Comparison of ENCODE assay signal across 8 cellular contexts in the genomic region with DNA sequence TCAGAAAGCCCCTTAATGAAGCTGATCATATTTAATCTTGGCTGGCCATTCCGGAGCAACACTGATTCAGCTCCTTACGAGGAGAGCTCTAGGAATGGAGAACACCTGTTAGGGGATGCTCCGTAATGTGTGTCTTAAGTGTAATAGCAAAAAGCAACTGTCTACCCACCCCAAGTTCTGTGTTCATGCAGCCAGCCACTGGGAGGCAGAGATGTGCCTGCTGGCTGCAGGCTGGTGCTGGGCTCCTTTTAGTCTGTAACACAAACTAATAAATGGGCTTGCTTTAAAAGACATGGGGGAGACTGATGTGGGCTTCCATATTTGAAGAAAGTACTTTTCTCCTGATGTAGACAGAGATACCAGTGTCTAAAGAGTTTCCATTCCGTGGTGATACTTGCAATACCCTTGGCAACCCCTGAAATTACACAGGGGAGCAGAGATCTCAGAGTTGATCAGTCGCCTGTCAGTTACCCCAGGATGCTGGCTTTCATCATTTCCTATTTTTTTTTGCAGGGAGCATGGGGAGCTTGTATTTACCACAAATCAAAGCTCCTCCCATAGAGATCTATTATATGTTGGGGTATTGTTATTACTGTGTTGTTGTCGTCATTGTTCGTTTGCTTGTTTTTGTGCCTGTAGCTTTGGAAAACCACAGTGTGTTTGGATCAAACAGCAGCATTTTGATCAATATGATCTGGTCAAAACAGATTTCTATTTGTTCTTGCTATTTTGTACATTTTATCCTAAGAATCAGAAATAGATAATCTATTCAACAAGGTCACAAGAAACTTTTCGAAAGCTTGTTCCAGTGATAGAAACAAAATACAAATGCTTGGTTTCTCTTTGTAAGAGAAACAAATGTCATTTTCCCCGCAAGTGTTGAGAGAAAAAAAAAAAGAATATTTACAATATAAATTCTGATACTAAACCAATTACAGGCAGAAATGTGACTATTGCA.
DNase-seq lines count a peak whose midpoint lies in the region; ATAC-seq and TF ChIP-seq lines count a peak whose summit lies in the region.

No MANE protein-coding gene starts in this region.

- H3K4me1 Mint-ChIP-seq in activated CD8-positive, alpha-beta T cell treated with anti-CD3 and anti-CD28 coated beads for 36 hours (ENCODE audit: low read depth): no peaks in the 10 kb centered on the region
- peaks cover 14% of the 10 kb centered on the region for H3K4me1 Mint-ChIP-seq in activated T-helper 1 cell treated with anti-CD3 and anti-CD28 coated beads, Interleukin-12 subunit alpha, Interleukin-12 subunit beta, Interleukin-2, Interleukin-4 antibody, amounts not matched to agents 30 ng/mL and 10 ng/mL and 1 ng/mL, durations not matched to agents 14 hours and 24 hours and 36 hours (ENCODE audit: low read depth)

- H3K4me3 Mint-ChIP-seq in activated CD8-positive, alpha-beta T cell treated with anti-CD3 and anti-CD28 coated beads for 36 hours: no peak overlapping the region
- no peak overlapping the region for H3K4me3 Mint-ChIP-seq in activated T-helper 1 cell treated with anti-CD3 and anti-CD28 coated beads, Interleukin-12 subunit alpha, Interleukin-12 subunit beta, Interleukin-2, Interleukin-4 antibody, amounts not matched to agents 30 ng/mL and 10 ng/mL and 1 ng/mL, durations not matched to agents 14 hours and 24 hours and 36 hours

- no peaks in the 10 kb centered on the region for H3K36me3 Mint-ChIP-seq in activated CD8-positive, alpha-beta T cell treated with anti-CD3 and anti-CD28 coated beads for 36 hours (ENCODE audit: low read depth)
- H3K36me3 Mint-ChIP-seq in activated T-helper 1 cell treated with anti-CD3 and anti-CD28 coated beads, Interleukin-12 subunit alpha, Interleukin-12 subunit beta, Interleukin-2, Interleukin-4 antibody, amounts not matched to agents 30 ng/mL and 10 ng/mL and 1 ng/mL, durations not matched to agents 14 hours and 24 hours and 36 hours (ENCODE audit: low read depth): no peaks in the 10 kb centered on the region

- H3K9me3 Mint-ChIP-seq in activated CD8-positive, alpha-beta T cell treated with anti-CD3 and anti-CD28 coated beads for 36 hours: no peaks in the 10 kb centered on the region
- no peaks in the 10 kb centered on the region for H3K9me3 Mint-ChIP-seq in activated T-helper 1 cell treated with anti-CD3 and anti-CD28 coated beads, Interleukin-12 subunit alpha, Interleukin-12 subunit beta, Interleukin-2, Interleukin-4 antibody, amounts not matched to agents 30 ng/mL and 10 ng/mL and 1 ng/mL, durations not matched to agents 14 hours and 24 hours and 36 hours

- in situ Hi-C loops in KBM-7 (cut with MboI; ENCODE audit: low pct_unique_long_range_greater_than_20kb, low sequenced_read_pairs): no loop called here

- TF ChIP-seq CTCF in activated CD8-positive, alpha-beta T cell treated with anti-CD3 and anti-CD28 coated beads for 36 hours (IDR thresholded peaks at IDR 0.05): peak; percentile 29

- H3K27ac Mint-ChIP-seq in activated CD8-positive, alpha-beta T cell treated with anti-CD3 and anti-CD28 coated beads for 36 hours: no peak overlapping the region
- H3K27ac Mint-ChIP-seq in activated T-helper 1 cell treated with anti-CD3 and anti-CD28 coated beads, Interleukin-12 subunit alpha, Interleukin-12 subunit beta, Interleukin-2, Interleukin-4 antibody, amounts not matched to agents 30 ng/mL and 10 ng/mL and 1 ng/mL, durations not matched to agents 14 hours and 24 hours and 36 hours: no peak overlapping the region

- CTCF ChIA-PET in activated CD8-positive, alpha-beta T cell treated with anti-CD3 and anti-CD28 coated beads for 36 hours (lab: Charles Lee): interaction anchor here (0.6 to 5.0 kb wide), 9 partner anchors 11 to 384 kb away, joined by 3 to 39 read pairs (median 4); no protein-coding TSS in a partner anchor

- DNase-seq in D341Med (ENCODE audit: low spot score) (peak; percentile 74), KBM-7 (peak; percentile 17), iPS-NIHi7 (ENCODE audit: extremely low spot score) (peak; percentile 60), 8988T (no peak)
- DNase-seq in activated CD8-positive, alpha-beta T cell treated with anti-CD3 and anti-CD28 coated beads for 36 hours: peak; percentile 51
- DNase-seq in activated T-helper 1 cell treated with anti-CD3 and anti-CD28 coated beads, Interleukin-12 subunit alpha, Interleukin-12 subunit beta, Interleukin-2, Interleukin-4 antibody, amounts not matched to agents 30 ng/mL and 10 ng/mL and 1 ng/mL, durations not matched to agents 14 hours and 24 hours and 36 hours (ENCODE audit: low spot score): no peak

- H3K27me3 Mint-ChIP-seq in activated CD8-positive, alpha-beta T cell treated with anti-CD3 and anti-CD28 coated beads for 36 hours: no peaks in the 10 kb centered on the region
- H3K27me3 Mint-ChIP-seq in activated T-helper 1 cell treated with anti-CD3 and anti-CD28 coated beads, Interleukin-12 subunit alpha, Interleukin-12 subunit beta, Interleukin-2, Interleukin-4 antibody, amounts not matched to agents 30 ng/mL and 10 ng/mL and 1 ng/mL, durations not matched to agents 14 hours and 24 hours and 36 hours (ENCODE audit: insufficient read depth): peaks cover 14% of the 10 kb centered on the region

- peak; percentile 61 for ATAC-seq in activated CD8-positive, alpha-beta T cell treated with anti-CD3 and anti-CD28 coated beads for 36 hours
- ATAC-seq in GM18907 (IDR thresholded peaks at IDR 0.05; ENCODE audit: unreplicated experiment): no peak
- no peak for ATAC-seq in HG02840 (IDR thresholded peaks at IDR 0.05; ENCODE audit: low FRiP score, unreplicated experiment)

- intact Hi-C loops in activated CD8-positive, alpha-beta T cell treated with anti-CD3 and anti-CD28 coated beads for 36 hours (cut with micrococcal nuclease): loop anchor here (1.0 to 5.0 kb wide), 2 partner anchors 47 to 158 kb away; no protein-coding TSS in a partner anchor
- intact Hi-C loops in activated T-helper 1 cell treated with anti-CD3 and anti-CD28 coated beads, Interleukin-12 subunit alpha, Interleukin-12 subunit beta, Interleukin-2, Interleukin-4 antibody, amounts not matched to agents 30 ng/mL and 10 ng/mL and 1 ng/mL, durations not matched to agents 14 hours and 24 hours and 36 hours (cut with micrococcal nuclease): loop anchor here (1.0 kb wide), 1 partner anchor 158 kb away; no protein-coding TSS in a partner anchor

- POLR2A ChIA-PET in activated CD8-positive, alpha-beta T cell treated with anti-CD3 and anti-CD28 coated beads for 36 hours (lab: Charles Lee): interaction anchor here (0.6 to 1.2 kb wide), 2 partner anchors 10 to 62 kb away, joined by 3 to 4 read pairs; no protein-coding TSS in a partner anchor

Comparison
In these comparisons a context has a peak if more than half of its experiments do, and no peak if none do; other contexts are left out.
1. DNase-seq: peak in D341Med (single experiment), KBM-7 (single experiment), activated CD8-positive, alpha-beta T cell treated with anti-CD3 and anti-CD28 coated beads for 36 hours (single experiment) and iPS-NIHi7 (single experiment); none in 8988T (single experiment) and activated T-helper 1 cell treated with anti-CD3 and anti-CD28 coated beads, Interleukin-12 subunit alpha, Interleukin-12 subunit beta, Interleukin-2, Interleukin-4 antibody, amounts not matched to agents 30 ng/mL and 10 ng/mL and 1 ng/mL, durations not matched to agents 14 hours and 24 hours and 36 hours (single experiment).